Comparison of ENCODE assay signal across 14 cellular contexts in the genomic region with DNA sequence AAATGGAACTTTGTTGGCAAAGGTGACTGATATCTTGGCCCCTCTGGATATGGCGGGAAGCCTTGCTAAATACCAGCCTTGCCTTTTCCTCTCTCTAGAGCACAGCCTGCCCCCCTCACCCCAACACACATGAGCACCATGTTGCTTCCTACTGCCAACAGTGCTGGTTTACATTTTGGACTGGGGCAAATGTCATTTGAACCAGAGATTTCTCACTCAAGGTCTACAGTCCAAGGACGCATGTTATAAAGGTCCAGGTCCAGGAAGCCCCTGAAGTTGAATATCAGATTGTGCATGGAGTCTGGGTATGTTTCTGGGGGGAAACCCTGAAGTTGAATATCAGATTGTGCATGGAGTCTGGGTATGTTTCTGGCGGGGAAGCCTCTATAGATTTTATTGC. TPM values are rescaled to one million over a fixed set of nuclear protein-coding genes. Genes with fewer than 3 reads are reported as not detected.
DNase-seq lines count a peak whose midpoint lies in the region; ATAC-seq, FAIRE-seq and TF ChIP-seq lines count a peak whose summit lies in the region.
"Had no signal": no experiment of that assay in that cellular context is flagged by ENCODE, and none has a peak within 500 bp of the region (broad histone marks: within the 10 kb centered on the region; RNA-seq: fewer than 3 reads in every experiment).

No MANE protein-coding gene starts in this region.

- H3K9me3 Mint-ChIP-seq in stimulated activated naive CD8-positive, alpha-beta T cell treated with anti-CD3 and anti-CD28 coated beads, Interleukin-15, amount 100 ng/mL, for 72 hours = peaks cover 2 to 16% of the 10 kb centered on the region in 2 donors
- H3K9me3 Mint-ChIP-seq in activated T-cell treated with anti-CD3 and anti-CD28 coated beads, Interleukin-2, amount 50 U/mL, for 72 hours = peaks cover under 1 to 2% of the 10 kb centered on the region in 2 donors

- H3K36me3 ChIP-seq in muscle layer of duodenum (ENCODE audit: control insufficient read depth in 1 of 2, insufficient read depth in 2 of 2, low read length in 2 of 2) = no peaks in the 10 kb centered on the region

- no peak for FAIRE-seq in D721Med (lab: Jason Lieb, UNC)
- FAIRE-seq: frontal cortex, G401.6 had no signal

- H3K4me1 Mint-ChIP-seq in stimulated activated naive CD8-positive, alpha-beta T cell treated with anti-CD3 and anti-CD28 coated beads, Interleukin-15, amount 100 ng/mL, for 72 hours = peaks cover 4% of the 10 kb centered on the region
- H3K4me1 Mint-ChIP-seq in activated T-cell treated with anti-CD3 and anti-CD28 coated beads, Interleukin-2, amount 50 U/mL, for 72 hours (ENCODE audit: low read depth) = no peaks in the 10 kb centered on the region
- H3K4me1 Mint-ChIP-seq: activated CD4-positive, alpha-beta T cell treated with anti-CD3 and anti-CD28 coated beads for 36 hours; CD4-positive, CD25-positive, alpha-beta regulatory T cell had no signal

- H3K4me3 Mint-ChIP-seq in stimulated activated naive CD8-positive, alpha-beta T cell treated with anti-CD3 and anti-CD28 coated beads, Interleukin-15, amount 100 ng/mL, for 72 hours = no peak overlapping the region
- H3K4me3 Mint-ChIP-seq in activated T-cell treated with anti-CD3 and anti-CD28 coated beads, Interleukin-2, amount 50 U/mL, for 72 hours = no peak overlapping the region
- H3K4me3 Mint-ChIP-seq: activated CD4-positive, alpha-beta T cell treated with anti-CD3 and anti-CD28 coated beads for 36 hours; CD4-positive, CD25-positive, alpha-beta regulatory T cell had no signal

- H3K27me3 ChIP-seq in dorsolateral prefrontal cortex = no peaks in the 10 kb centered on the region
- H3K27me3 ChIP-seq in muscle layer of duodenum (ENCODE audit: low read depth, low read length) = no peaks in the 10 kb centered on the region

- DNase-seq in RWPE1 (ENCODE audit: low spot score) = no peak
- no peak for DNase-seq in dorsolateral prefrontal cortex
- DNase-seq in substantia nigra (lab: John Stamatoyannopoulos, UW) = no peak
- DNase-seq in stimulated activated naive CD8-positive, alpha-beta T cell treated with anti-CD3 and anti-CD28 coated beads, Interleukin-15, amount 100 ng/mL, for 72 hours = no peak
- DNase-seq in SHP77 (lab: John Stamatoyannopoulos, UW) = no peak
- DNase-seq in activated T-cell treated with anti-CD3 and anti-CD28 coated beads, Interleukin-2, amount 50 U/mL, for 72 hours = no peak
- no peak for DNase-seq in D721Med (ENCODE audit: insufficient read length, low spot score)
- DNase-seq: activated CD4-positive, alpha-beta T cell treated with anti-CD3 and anti-CD28 coated beads for 36 hours; CD4-positive, CD25-positive, alpha-beta regulatory T cell; effector CD8-positive, alpha-beta T cell; NCI-H1105 had no signal

- H3K36me3 Mint-ChIP-seq in activated T-cell treated with anti-CD3 and anti-CD28 coated beads, Interleukin-2, amount 50 U/mL, for 72 hours (ENCODE audit: insufficient read depth in 2 of 2) = peaks cover 0 to 4% of the 10 kb centered on the region in 2 donors
- H3K36me3 Mint-ChIP-seq: CD4-positive, CD25-positive, alpha-beta regulatory T cell had no signal

- no peak overlapping the region for H3K4me3 ChIP-seq in dorsolateral prefrontal cortex
- H3K4me3 ChIP-seq in muscle layer of duodenum (ENCODE audit: low read depth in 1 of 2, low read length in 2 of 2) = no peak overlapping the region

- no peaks in the 10 kb centered on the region for H3K27me3 Mint-ChIP-seq in stimulated activated naive CD8-positive, alpha-beta T cell treated with anti-CD3 and anti-CD28 coated beads, Interleukin-15, amount 100 ng/mL, for 72 hours
- no peaks in the 10 kb centered on the region for H3K27me3 Mint-ChIP-seq in activated T-cell treated with anti-CD3 and anti-CD28 coated beads, Interleukin-2, amount 50 U/mL, for 72 hours (ENCODE audit: low read depth)
- H3K27me3 Mint-ChIP-seq: activated CD4-positive, alpha-beta T cell treated with anti-CD3 and anti-CD28 coated beads for 36 hours had no signal

- H3K4me1 ChIP-seq in muscle layer of duodenum (ENCODE audit: control insufficient read depth in 1 of 2, insufficient read depth in 2 of 2, low read length in 2 of 2) = peaks cover 6 to 55% of the 10 kb centered on the region in 2 donors

- CTCF ChIA-PET in RWPE1 (lab: Yijun Ruan, JAX) = interaction anchor here (0.5 to 0.7 kb wide), 2 partner anchors 209 to 226 kb away, joined by 4 to 6 read pairs; no protein-coding TSS in a partner anchor

- intact Hi-C loops in dorsolateral prefrontal cortex (cut with DNase I) = no loop called here

- POLR2A ChIA-PET in RWPE1 (lab: Yijun Ruan, JAX; ENCODE audit: low non-redundant PET) = no interaction called here

- no peak for ATAC-seq in stimulated activated naive CD8-positive, alpha-beta T cell treated with anti-CD3 and anti-CD28 coated beads, Interleukin-15, amount 100 ng/mL, for 72 hours
- ATAC-seq in activated T-cell treated with anti-CD3 and anti-CD28 coated beads, Interleukin-2, amount 50 U/mL, for 72 hours (replicated peaks in 1 of 2) = no peak
- ATAC-seq: activated CD4-positive, alpha-beta T cell treated with anti-CD3 and anti-CD28 coated beads for 36 hours had no signal

- H3K9me3 ChIP-seq in muscle layer of duodenum (ENCODE audit: control insufficient read depth in 1 of 2, low read length in 2 of 2) = no peaks in the 10 kb centered on the region

- no peak overlapping the region for H3K27ac Mint-ChIP-seq in stimulated activated naive CD8-positive, alpha-beta T cell treated with anti-CD3 and anti-CD28 coated beads, Interleukin-15, amount 100 ng/mL, for 72 hours
- no peak overlapping the region for H3K27ac Mint-ChIP-seq in activated T-cell treated with anti-CD3 and anti-CD28 coated beads, Interleukin-2, amount 50 U/mL, for 72 hours
- H3K27ac Mint-ChIP-seq: activated CD4-positive, alpha-beta T cell treated with anti-CD3 and anti-CD28 coated beads for 36 hours had no signal

- H3K27ac ChIP-seq in RWPE1 (peak overlapping the region; percentile 96), dorsolateral prefrontal cortex (peak overlapping the region; percentile 51 to 98 (median 93)), muscle layer of duodenum (ENCODE audit: low read length) (peak overlapping the region; percentile 87), substantia nigra (ENCODE audit: low read depth, low read length, poor library complexity, severe bottlenecking) (peak overlapping the region; percentile 94)

- TF ChIP-seq CTCF in RWPE1 (conservative IDR thresholded peaks at IDR 0.05; ENCODE audit: low read depth) (no peak), dorsolateral prefrontal cortex (IDR thresholded peaks at IDR 0.05 in 54 of 56, conservative IDR thresholded peaks at IDR 0.05 in 2 of 56; ENCODE audit: low read depth in 1 of 56, partially characterized antibody in 56 of 56) (no peak), D721Med (IDR thresholded peaks at IDR 0.05; ENCODE audit: insufficient read depth, missing control alignments) (no peak)

RNA-seq across cellular contexts. Expression of a gene that starts 19.9 kb away (rescaled TPM):
- total RNA-seq in dorsolateral prefrontal cortex = 10 to 100 TPM in 115 of 120 experiments, 1 to 10 TPM in 5; 8.3 to 21.9 (median 13.9) TPM
- under 1 TPM; 0.29 to 0.63 TPM for total RNA-seq in activated T-cell treated with anti-CD3 and anti-CD28 coated beads, Interleukin-2, amount 50 U/mL, for 72 hours

Comparison
In these comparisons a context has a peak if more than half of its experiments do, and no peak if none do; other contexts are left out.
1. RNA of a gene that starts 19.9 kb away (total RNA-seq): 8.3 to 21.9 TPM in dorsolateral prefrontal cortex; 0.29 to 0.63 TPM in activated T-cell treated with anti-CD3 and anti-CD28 coated beads, Interleukin-2, amount 50 U/mL, for 72 hours; every median in the first group is over 4 times any median in the second.
2. Peak in every context shown above with its lines, with median percentiles within 50 percentile points of each other: H3K27ac ChIP-seq.